1 cellular context compared by ENCODE assay signal in the genomic region with DNA sequence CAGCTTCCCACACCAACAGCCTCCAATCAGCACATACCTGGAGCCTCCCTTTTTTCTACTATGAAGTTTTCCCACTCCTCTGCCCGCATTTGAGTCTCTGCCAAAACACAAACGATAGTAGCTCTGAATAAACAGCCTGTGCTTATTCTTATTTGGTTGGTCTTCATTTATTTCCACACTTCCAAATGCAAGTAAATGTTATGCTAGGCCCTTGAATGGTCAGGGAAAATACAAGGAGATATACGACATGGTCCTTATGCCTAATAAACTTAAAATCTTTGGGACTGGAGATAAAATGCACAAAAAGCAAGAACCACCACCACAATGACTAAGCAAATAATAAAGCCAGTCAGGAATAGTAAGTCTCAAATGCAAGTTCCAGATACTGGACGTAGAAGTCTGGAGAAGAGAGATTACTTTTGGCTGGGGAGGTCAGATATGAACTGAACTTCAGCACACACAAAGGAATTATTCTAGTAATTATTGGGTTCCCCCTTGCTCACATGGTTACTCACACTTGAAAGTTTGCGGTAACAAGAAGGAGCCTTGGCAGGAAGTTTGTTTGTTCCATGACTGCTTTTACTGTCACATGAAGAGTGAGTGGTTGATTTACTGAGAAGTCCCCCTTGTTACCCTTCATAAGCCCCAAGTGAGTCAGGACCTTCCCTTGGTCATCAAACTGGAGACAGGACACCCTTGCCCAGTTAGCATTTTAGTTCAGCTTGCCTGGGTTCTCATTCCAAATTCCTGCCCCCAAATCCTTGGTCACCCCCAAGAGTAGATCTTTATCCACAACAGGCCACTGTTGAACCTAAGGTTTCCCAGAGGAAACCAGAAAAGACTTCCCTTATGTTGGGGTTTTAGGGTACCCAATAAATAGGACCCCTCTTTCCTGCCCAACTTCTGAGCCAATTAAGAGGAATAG.
TF ChIP-seq lines count a peak whose summit lies in the region.

No MANE protein-coding gene starts in this region.

TF ChIP-seq in K562, 482 proteins besides CTCF, POLR2A, EP300 and RAD21 (continued from another document and continues in another):
- TF ChIP-seq, protein P1, sequence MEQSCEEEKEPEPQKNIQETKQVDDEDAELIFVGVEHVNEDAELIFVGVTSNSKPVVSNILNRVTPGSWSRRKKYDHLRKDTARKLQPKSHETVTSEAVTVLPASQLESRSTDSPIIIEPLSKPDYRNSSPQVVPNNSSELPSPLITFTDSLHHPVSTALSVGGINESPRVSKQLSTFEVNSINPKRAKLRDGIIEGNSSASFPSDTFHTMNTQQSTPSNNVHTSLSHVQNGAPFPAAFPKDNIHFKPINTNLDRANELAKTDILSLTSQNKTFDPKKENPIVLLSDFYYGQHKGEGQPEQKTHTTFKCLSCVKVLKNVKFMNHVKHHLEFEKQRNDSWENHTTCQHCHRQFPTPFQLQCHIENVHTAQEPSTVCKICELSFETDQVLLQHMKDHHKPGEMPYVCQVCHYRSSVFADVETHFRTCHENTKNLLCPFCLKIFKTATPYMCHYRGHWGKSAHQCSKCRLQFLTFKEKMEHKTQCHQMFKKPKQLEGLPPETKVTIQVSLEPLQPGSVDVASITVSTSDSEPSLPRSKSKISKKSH (CRISPR knock-in tag; IDR thresholded peaks at IDR 0.05), result no peak
- TF ChIP-seq CBX1 (IDR thresholded peaks at IDR 0.05; ENCODE audit: low read depth), result no peak
- TF ChIP-seq, protein P2, sequence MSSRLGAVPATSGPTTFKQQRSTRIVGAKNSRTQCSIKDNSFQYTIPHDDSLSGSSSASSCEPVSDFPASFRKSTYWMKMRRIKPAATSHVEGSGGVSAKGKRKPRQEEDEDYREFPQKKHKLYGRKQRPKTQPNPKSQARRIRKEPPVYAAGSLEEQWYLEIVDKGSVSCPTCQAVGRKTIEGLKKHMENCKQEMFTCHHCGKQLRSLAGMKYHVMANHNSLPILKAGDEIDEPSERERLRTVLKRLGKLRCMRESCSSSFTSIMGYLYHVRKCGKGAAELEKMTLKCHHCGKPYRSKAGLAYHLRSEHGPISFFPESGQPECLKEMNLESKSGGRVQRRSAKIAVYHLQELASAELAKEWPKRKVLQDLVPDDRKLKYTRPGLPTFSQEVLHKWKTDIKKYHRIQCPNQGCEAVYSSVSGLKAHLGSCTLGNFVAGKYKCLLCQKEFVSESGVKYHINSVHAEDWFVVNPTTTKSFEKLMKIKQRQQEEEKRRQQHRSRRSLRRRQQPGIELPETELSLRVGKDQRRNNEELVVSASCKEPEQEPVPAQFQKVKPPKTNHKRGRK (tag; IDR thresholded peaks at IDR 0.05), result no peak
- TF ChIP-seq, protein P3, sequence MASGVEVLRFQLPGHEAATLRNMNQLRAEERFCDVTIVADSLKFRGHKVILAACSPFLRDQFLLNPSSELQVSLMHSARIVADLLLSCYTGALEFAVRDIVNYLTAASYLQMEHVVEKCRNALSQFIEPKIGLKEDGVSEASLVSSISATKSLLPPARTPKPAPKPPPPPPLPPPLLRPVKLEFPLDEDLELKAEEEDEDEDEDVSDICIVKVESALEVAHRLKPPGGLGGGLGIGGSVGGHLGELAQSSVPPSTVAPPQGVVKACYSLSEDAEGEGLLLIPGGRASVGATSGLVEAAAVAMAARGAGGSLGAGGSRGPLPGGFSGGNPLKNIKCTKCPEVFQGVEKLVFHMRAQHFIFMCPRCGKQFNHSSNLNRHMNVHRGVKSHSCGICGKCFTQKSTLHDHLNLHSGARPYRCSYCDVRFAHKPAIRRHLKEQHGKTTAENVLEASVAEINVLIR (CRISPR knock-in tag; IDR thresholded peaks at IDR 0.05), result peak; percentile 41; the same call in 1 of the 2 replicates
- TF ChIP-seq ZBTB17 (CRISPR knock-in tag; IDR thresholded peaks at IDR 0.05), result peak; percentile 71
- TF ChIP-seq, protein P4, sequence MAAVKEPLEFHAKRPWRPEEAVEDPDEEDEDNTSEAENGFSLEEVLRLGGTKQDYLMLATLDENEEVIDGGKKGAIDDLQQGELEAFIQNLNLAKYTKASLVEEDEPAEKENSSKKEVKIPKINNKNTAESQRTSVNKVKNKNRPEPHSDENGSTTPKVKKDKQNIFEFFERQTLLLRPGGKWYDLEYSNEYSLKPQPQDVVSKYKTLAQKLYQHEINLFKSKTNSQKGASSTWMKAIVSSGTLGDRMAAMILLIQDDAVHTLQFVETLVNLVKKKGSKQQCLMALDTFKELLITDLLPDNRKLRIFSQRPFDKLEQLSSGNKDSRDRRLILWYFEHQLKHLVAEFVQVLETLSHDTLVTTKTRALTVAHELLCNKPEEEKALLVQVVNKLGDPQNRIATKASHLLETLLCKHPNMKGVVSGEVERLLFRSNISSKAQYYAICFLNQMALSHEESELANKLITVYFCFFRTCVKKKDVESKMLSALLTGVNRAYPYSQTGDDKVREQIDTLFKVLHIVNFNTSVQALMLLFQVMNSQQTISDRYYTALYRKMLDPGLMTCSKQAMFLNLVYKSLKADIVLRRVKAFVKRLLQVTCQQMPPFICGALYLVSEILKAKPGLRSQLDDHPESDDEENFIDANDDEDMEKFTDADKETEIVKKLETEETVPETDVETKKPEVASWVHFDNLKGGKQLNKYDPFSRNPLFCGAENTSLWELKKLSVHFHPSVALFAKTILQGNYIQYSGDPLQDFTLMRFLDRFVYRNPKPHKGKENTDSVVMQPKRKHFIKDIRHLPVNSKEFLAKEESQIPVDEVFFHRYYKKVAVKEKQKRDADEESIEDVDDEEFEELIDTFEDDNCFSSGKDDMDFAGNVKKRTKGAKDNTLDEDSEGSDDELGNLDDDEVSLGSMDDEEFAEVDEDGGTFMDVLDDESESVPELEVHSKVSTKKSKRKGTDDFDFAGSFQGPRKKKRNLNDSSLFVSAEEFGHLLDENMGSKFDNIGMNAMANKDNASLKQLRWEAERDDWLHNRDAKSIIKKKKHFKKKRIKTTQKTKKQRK (IDR thresholded peaks at IDR 0.05; ENCODE audit: borderline replicate concordance, low read depth, low read length), result no peak
- TF ChIP-seq HNRNPK (IDR thresholded peaks at IDR 0.05; ENCODE audit: low read depth, low read length, poor library complexity, severe bottlenecking), result no peak
- TF ChIP-seq, protein P5, sequence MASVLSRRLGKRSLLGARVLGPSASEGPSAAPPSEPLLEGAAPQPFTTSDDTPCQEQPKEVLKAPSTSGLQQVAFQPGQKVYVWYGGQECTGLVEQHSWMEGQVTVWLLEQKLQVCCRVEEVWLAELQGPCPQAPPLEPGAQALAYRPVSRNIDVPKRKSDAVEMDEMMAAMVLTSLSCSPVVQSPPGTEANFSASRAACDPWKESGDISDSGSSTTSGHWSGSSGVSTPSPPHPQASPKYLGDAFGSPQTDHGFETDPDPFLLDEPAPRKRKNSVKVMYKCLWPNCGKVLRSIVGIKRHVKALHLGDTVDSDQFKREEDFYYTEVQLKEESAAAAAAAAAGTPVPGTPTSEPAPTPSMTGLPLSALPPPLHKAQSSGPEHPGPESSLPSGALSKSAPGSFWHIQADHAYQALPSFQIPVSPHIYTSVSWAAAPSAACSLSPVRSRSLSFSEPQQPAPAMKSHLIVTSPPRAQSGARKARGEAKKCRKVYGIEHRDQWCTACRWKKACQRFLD (CRISPR knock-in tag; IDR thresholded peaks at IDR 0.05), result peak; percentile 97
- TF ChIP-seq, protein P6, sequence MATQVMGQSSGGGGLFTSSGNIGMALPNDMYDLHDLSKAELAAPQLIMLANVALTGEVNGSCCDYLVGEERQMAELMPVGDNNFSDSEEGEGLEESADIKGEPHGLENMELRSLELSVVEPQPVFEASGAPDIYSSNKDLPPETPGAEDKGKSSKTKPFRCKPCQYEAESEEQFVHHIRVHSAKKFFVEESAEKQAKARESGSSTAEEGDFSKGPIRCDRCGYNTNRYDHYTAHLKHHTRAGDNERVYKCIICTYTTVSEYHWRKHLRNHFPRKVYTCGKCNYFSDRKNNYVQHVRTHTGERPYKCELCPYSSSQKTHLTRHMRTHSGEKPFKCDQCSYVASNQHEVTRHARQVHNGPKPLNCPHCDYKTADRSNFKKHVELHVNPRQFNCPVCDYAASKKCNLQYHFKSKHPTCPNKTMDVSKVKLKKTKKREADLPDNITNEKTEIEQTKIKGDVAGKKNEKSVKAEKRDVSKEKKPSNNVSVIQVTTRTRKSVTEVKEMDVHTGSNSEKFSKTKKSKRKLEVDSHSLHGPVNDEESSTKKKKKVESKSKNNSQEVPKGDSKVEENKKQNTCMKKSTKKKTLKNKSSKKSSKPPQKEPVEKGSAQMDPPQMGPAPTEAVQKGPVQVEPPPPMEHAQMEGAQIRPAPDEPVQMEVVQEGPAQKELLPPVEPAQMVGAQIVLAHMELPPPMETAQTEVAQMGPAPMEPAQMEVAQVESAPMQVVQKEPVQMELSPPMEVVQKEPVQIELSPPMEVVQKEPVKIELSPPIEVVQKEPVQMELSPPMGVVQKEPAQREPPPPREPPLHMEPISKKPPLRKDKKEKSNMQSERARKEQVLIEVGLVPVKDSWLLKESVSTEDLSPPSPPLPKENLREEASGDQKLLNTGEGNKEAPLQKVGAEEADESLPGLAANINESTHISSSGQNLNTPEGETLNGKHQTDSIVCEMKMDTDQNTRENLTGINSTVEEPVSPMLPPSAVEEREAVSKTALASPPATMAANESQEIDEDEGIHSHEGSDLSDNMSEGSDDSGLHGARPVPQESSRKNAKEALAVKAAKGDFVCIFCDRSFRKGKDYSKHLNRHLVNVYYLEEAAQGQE (CRISPR knock-in tag; IDR thresholded peaks at IDR 0.05; ENCODE audit: low read depth), result 0 out of 2 replicates have a peak, but pooled peaks have one; percentile 30
- peak; percentile 82 for TF ChIP-seq ADNP (tag; IDR thresholded peaks at IDR 0.05)
- peak; percentile 72; the same call in 1 of the 2 replicates for TF ChIP-seq NFXL1 (CRISPR knock-in tag; IDR thresholded peaks at IDR 0.05)
- peak; percentile 77 for TF ChIP-seq SP1 (CRISPR knock-in tag; IDR thresholded peaks at IDR 0.05)
- TF ChIP-seq GTF2A2 (tag; IDR thresholded peaks at IDR 0.05), result no peak
- no peak for TF ChIP-seq LARP7 (IDR thresholded peaks at IDR 0.05)
- TF ChIP-seq, protein P7, sequence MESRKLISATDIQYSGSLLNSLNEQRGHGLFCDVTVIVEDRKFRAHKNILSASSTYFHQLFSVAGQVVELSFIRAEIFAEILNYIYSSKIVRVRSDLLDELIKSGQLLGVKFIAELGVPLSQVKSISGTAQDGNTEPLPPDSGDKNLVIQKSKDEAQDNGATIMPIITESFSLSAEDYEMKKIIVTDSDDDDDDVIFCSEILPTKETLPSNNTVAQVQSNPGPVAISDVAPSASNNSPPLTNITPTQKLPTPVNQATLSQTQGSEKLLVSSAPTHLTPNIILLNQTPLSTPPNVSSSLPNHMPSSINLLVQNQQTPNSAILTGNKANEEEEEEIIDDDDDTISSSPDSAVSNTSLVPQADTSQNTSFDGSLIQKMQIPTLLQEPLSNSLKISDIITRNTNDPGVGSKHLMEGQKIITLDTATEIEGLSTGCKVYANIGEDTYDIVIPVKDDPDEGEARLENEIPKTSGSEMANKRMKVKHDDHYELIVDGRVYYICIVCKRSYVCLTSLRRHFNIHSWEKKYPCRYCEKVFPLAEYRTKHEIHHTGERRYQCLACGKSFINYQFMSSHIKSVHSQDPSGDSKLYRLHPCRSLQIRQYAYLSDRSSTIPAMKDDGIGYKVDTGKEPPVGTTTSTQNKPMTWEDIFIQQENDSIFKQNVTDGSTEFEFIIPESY (CRISPR knock-in tag; IDR thresholded peaks at IDR 0.05), result peak; percentile 80
- TF ChIP-seq MEIS2 (IDR thresholded peaks at IDR 0.05; ENCODE audit: partially characterized antibody), result peak; percentile 98
- 0 out of 2 replicates have a peak, but pooled peaks have one; percentile 53 for TF ChIP-seq ZNF551 (CRISPR knock-in tag; IDR thresholded peaks at IDR 0.05)
- TF ChIP-seq, protein P8, sequence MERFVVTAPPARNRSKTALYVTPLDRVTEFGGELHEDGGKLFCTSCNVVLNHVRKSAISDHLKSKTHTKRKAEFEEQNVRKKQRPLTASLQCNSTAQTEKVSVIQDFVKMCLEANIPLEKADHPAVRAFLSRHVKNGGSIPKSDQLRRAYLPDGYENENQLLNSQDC (CRISPR knock-in tag; IDR thresholded peaks at IDR 0.05), result peak; percentile 18; the same call in 1 of the 2 replicates
- 0 out of 2 replicates have a peak, but pooled peaks have one; percentile 68 for TF ChIP-seq ZNF76 (CRISPR knock-in tag; IDR thresholded peaks at IDR 0.05; ENCODE audit: borderline replicate concordance)
- peak in 1 of 2 experiments; percentile 55; a peak in 1 of 4 replicates for TF ChIP-seq ETV6 (IDR thresholded peaks at IDR 0.05; ENCODE audit: borderline replicate concordance in 1 of 2, low read depth in 2 of 2, low read length in 1 of 2)
- TF ChIP-seq ETV6 (CRISPR knock-in tag; IDR thresholded peaks at IDR 0.05; ENCODE audit: borderline replicate concordance), result no peak
- TF ChIP-seq HDAC3 (IDR thresholded peaks at IDR 0.05; ENCODE audit: borderline replicate concordance, partially characterized antibody), result peak; percentile 99
- TF ChIP-seq NCOA6 (IDR thresholded peaks at IDR 0.05), result peak; percentile 42; the same call in 1 of the 2 replicates
- peak; percentile 25; the same call in 1 of the 2 replicates for TF ChIP-seq ZBTB7A (IDR thresholded peaks at IDR 0.05; ENCODE audit: borderline replicate concordance, control insufficient read depth, low read depth, low read length)
- TF ChIP-seq RUNX1 (IDR thresholded peaks at IDR 0.05; ENCODE audit: low read depth), result peak; percentile 70; the same call in 1 of the 2 replicates
- TF ChIP-seq NCOA1 (IDR thresholded peaks at IDR 0.05; ENCODE audit: low read depth), result peak; percentile 93
- TF ChIP-seq KDM1A (IDR thresholded peaks at IDR 0.05), result peak; percentile 93 to 95
- peak; percentile 35; the same call in 1 of the 2 replicates for TF ChIP-seq PTRF (tag; IDR thresholded peaks at IDR 0.05)
- TF ChIP-seq RBBP5 (IDR thresholded peaks at IDR 0.05; ENCODE audit: borderline replicate concordance, insufficient read depth, low read length, poor library complexity, severe bottlenecking), result peak; percentile 77
- TF ChIP-seq, protein P9, sequence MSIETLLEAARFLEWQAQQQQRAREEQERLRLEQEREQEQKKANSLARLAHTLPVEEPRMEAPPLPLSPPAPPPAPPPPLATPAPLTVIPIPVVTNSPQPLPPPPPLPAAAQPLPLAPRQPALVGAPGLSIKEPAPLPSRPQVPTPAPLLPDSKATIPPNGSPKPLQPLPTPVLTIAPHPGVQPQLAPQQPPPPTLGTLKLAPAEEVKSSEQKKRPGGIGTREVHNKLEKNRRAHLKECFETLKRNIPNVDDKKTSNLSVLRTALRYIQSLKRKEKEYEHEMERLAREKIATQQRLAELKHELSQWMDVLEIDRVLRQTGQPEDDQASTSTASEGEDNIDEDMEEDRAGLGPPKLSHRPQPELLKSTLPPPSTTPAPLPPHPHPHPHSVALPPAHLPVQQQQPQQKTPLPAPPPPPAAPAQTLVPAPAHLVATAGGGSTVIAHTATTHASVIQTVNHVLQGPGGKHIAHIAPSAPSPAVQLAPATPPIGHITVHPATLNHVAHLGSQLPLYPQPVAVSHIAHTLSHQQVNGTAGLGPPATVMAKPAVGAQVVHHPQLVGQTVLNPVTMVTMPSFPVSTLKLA (conservative IDR thresholded peaks at IDR 0.05), result peak; percentile 49 to 79; a peak in 3 of 4 replicates
- TF ChIP-seq MYNN (IDR thresholded peaks at IDR 0.05), result peak; percentile 90
- TF ChIP-seq MYNN (CRISPR knock-in tag; IDR thresholded peaks at IDR 0.05), result no peak
- peak; percentile 92 for TF ChIP-seq DMBX1 (CRISPR knock-in tag; IDR thresholded peaks at IDR 0.05; ENCODE audit: borderline replicate concordance)
